8 cellular contexts compared by ENCODE assay signal in the genomic region with DNA sequence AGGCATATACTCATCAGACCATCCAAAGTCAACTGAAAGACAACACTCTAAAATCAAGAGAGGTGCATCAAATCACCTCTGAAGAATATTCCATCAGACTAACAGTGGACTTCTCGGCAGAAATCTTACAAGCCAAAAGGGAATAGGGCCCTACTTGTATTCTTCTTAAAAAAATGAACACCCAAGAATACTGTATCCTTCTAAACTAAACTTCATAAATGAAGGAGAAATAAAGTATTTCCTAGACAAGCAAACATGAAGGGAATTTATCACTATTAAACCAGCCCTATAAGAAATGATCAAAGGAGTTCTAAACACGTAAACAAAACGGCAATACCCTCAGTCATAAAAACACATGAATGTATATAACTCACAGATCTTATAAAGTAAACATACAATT.
"Had no signal": no experiment of that assay in that cellular context is flagged by ENCODE, and none has a peak within 500 bp of the region (broad histone marks: within the 10 kb centered on the region; RNA-seq: fewer than 3 reads in every experiment).

No MANE protein-coding gene starts in this region.

- H2AFZ ChIP-seq: GM23338 had no signal

- FAIRE-seq: H1, H54, HTR-8/SVneo had no signal

- H3K4me2 ChIP-seq: GM23338, KMS-11 had no signal

- H3K4me3 ChIP-seq: GM23338 had no signal

- ATAC-seq: GM23338 had no signal

- H3K9ac ChIP-seq: KMS-11 had no signal

- DNase-seq: H9, HCEC 1CT, KBM-7 had no signal

- H3K27ac ChIP-seq: KMS-11 had no signal
